Comparison of ENCODE assay signal across 1 cellular context in genomic region chr6:14129572-14129971, GRCh38.
TF ChIP-seq lines count a peak whose summit lies in the region.

No MANE protein-coding gene starts in this region.

TF ChIP-seq in GM12878, 131 proteins besides CTCF, POLR2A, EP300 and RAD21:
- TF ChIP-seq NKRF (conservative IDR thresholded peaks at IDR 0.05) (no peak), ETV6 (conservative IDR thresholded peaks at IDR 0.05 in 1 of 2, IDR thresholded peaks at IDR 0.05 in 1 of 2; ENCODE audit: borderline replicate concordance in 1 of 2, low read depth in 1 of 2) (no peak), SMARCA5 (IDR thresholded peaks at IDR 0.05) (peak; percentile 41; the same call in 1 of the 2 replicates), NFYA (IDR thresholded peaks at IDR 0.05; ENCODE audit: borderline replicate concordance, low read depth, low read length) (no peak), ZBTB40 (IDR thresholded peaks at IDR 0.05; ENCODE audit: borderline replicate concordance) (no peak), SUZ12 (IDR thresholded peaks at IDR 0.05; ENCODE audit: unreplicated experiment) (no peak), BHLHE40 (IDR thresholded peaks at IDR 0.05; ENCODE audit: borderline replicate concordance in 1 of 2, low read depth in 2 of 2, low read length in 1 of 2) (peak; percentile 58 to 81; a peak in 3 of 4 replicates), BCL11A (IDR thresholded peaks at IDR 0.05; ENCODE audit: low read depth, low read length) (no peak), HSF1 (IDR thresholded peaks at IDR 0.05; ENCODE audit: low read depth, low read length) (no peak), TARDBP (IDR thresholded peaks at IDR 0.05; ENCODE audit: borderline replicate concordance) (no peak), TCF3 (IDR thresholded peaks at IDR 0.05; ENCODE audit: borderline replicate concordance, insufficient read depth, low read depth, low read length) (no peak), BCLAF1 (IDR thresholded peaks at IDR 0.05) (no peak), SPI1 (IDR thresholded peaks at IDR 0.05; ENCODE audit: borderline replicate concordance, insufficient read depth, low read depth, low read length) (no peak), PAX5 (IDR thresholded peaks at IDR 0.05; ENCODE audit: borderline replicate concordance, low read depth, low read length) (no peak), MLLT1 (IDR thresholded peaks at IDR 0.05) (no peak), SMC3 (IDR thresholded peaks at IDR 0.05; ENCODE audit: borderline replicate concordance, low read length) (peak; percentile 48; the same call in 1 of the 2 replicates), IKZF2 (IDR thresholded peaks at IDR 0.05) (0 out of 4 replicates have a peak, but pooled peaks of 1 of the 2 experiments have one; percentile 21), NR2F1 (conservative IDR thresholded peaks at IDR 0.05) (peak; percentile 51; the same call in 1 of the 2 replicates), CEBPZ (IDR thresholded peaks at IDR 0.05; ENCODE audit: low read depth, low read length) (no peak), HDGF (IDR thresholded peaks at IDR 0.05) (peak; percentile 39; the same call in 1 of the 2 replicates)
TF ChIP-seq in GM12878: peak in this region for 6.
